ENCODE assay signal across 8 cellular contexts in genomic region chr3:185152433-185153169, GRCh38. TPM values are rescaled to one million over a fixed set of nuclear protein-coding genes. Genes with fewer than 3 reads are reported as not detected.
DNase-seq lines count a peak whose midpoint lies in the region; ATAC-seq and TF ChIP-seq lines count a peak whose summit lies in the region.

TSS of gene C3orf70 (minus strand) at chr3:185153060. CDS start at chr3:185152823, 237 bp downstream.

- no peak within 1 kb of the TSS; the same call in 1 of the 2 replicates for H3K27ac ChIP-seq in C4-2B

- H3K4me1 Mint-ChIP-seq in activated T-helper 1 cell treated with anti-CD3 and anti-CD28 coated beads, Interleukin-12 subunit alpha, Interleukin-12 subunit beta, Interleukin-2, Interleukin-4 antibody, amounts not matched to agents 30 ng/mL and 10 ng/mL and 1 ng/mL, durations not matched to agents 14 hours and 24 hours and 36 hours (ENCODE audit: low read depth), result no peaks in the 10 kb centered on the region
- H3K4me1 Mint-ChIP-seq in naive thymus-derived CD8-positive, alpha-beta T cell, result peaks cover 3 to 7% (median 5%) of the 10 kb centered on the region in 4 donors

- no peaks in the 10 kb centered on the region for H3K9me3 Mint-ChIP-seq in activated T-helper 1 cell treated with anti-CD3 and anti-CD28 coated beads, Interleukin-12 subunit alpha, Interleukin-12 subunit beta, Interleukin-2, Interleukin-4 antibody, amounts not matched to agents 30 ng/mL and 10 ng/mL and 1 ng/mL, durations not matched to agents 14 hours and 24 hours and 36 hours
- H3K9me3 Mint-ChIP-seq in naive thymus-derived CD8-positive, alpha-beta T cell, result peaks cover 0 to 1% (median 0%) of the 10 kb centered on the region in 9 donors

- H3K4me3 ChIP-seq in foreskin fibroblast (ENCODE audit: low read depth in 1 of 2, low read length in 2 of 2), result peak within 1 kb of the TSS; percentile 65 to 82

- peak within 1 kb of the TSS; percentile 81 for H3K4me3 Mint-ChIP-seq in activated T-helper 1 cell treated with anti-CD3 and anti-CD28 coated beads, Interleukin-12 subunit alpha, Interleukin-12 subunit beta, Interleukin-2, Interleukin-4 antibody, amounts not matched to agents 30 ng/mL and 10 ng/mL and 1 ng/mL, durations not matched to agents 14 hours and 24 hours and 36 hours
- peak within 1 kb of the TSS in 9 of 10 donors; percentile 68 to 88 (median 84) for H3K4me3 Mint-ChIP-seq in naive thymus-derived CD8-positive, alpha-beta T cell

- H3K27me3 Mint-ChIP-seq in activated T-helper 1 cell treated with anti-CD3 and anti-CD28 coated beads, Interleukin-12 subunit alpha, Interleukin-12 subunit beta, Interleukin-2, Interleukin-4 antibody, amounts not matched to agents 30 ng/mL and 10 ng/mL and 1 ng/mL, durations not matched to agents 14 hours and 24 hours and 36 hours (ENCODE audit: insufficient read depth), result peaks cover 44% of the 10 kb centered on the region
- peaks cover 17 to 41% (median 22%) of the 10 kb centered on the region in 5 donors for H3K27me3 Mint-ChIP-seq in naive thymus-derived CD8-positive, alpha-beta T cell

- POLR2A ChIA-PET in naive thymus-derived CD8-positive, alpha-beta T cell (lab: Charles Lee), result no interaction called here

- TF ChIP-seq CTCF in C4-2B (conservative IDR thresholded peaks at IDR 0.05) (0 out of 2 replicates have a peak, but pooled peaks have one; percentile 6), foreskin fibroblast (IDR thresholded peaks at IDR 0.05; ENCODE audit: low read depth, low read length) (no peak)

- H3K27ac Mint-ChIP-seq in activated T-helper 1 cell treated with anti-CD3 and anti-CD28 coated beads, Interleukin-12 subunit alpha, Interleukin-12 subunit beta, Interleukin-2, Interleukin-4 antibody, amounts not matched to agents 30 ng/mL and 10 ng/mL and 1 ng/mL, durations not matched to agents 14 hours and 24 hours and 36 hours, result peak within 1 kb of the TSS; percentile 53
- H3K27ac Mint-ChIP-seq in naive thymus-derived CD8-positive, alpha-beta T cell, result peak within 1 kb of the TSS in 2 of 10 donors; percentile 25 to 46

- ATAC-seq in GM18868 (IDR thresholded peaks at IDR 0.05; ENCODE audit: unreplicated experiment), result peak; percentile 46
- ATAC-seq in naive thymus-derived CD8-positive, alpha-beta T cell, result peak; percentile 79 to 80

- DNase-seq in NCI-H1105 treated with DMSO at 0.1 percent for 48 hours (lab: John Stamatoyannopoulos, UW) (peak; percentile 71), foreskin fibroblast (peak; percentile 58 to 83), ureter (ENCODE audit: low spot score) (peak; percentile 56), GOT3 (lab: John Stamatoyannopoulos, UW) (no peak)
- DNase-seq in activated T-helper 1 cell treated with anti-CD3 and anti-CD28 coated beads, Interleukin-12 subunit alpha, Interleukin-12 subunit beta, Interleukin-2, Interleukin-4 antibody, amounts not matched to agents 30 ng/mL and 10 ng/mL and 1 ng/mL, durations not matched to agents 14 hours and 24 hours and 36 hours (ENCODE audit: low spot score), result peak; percentile 12
- peak in 4 of 10 donors; percentile 5 to 23 (median 11) for DNase-seq in naive thymus-derived CD8-positive, alpha-beta T cell

- no peaks in the 10 kb centered on the region for H3K36me3 Mint-ChIP-seq in activated T-helper 1 cell treated with anti-CD3 and anti-CD28 coated beads, Interleukin-12 subunit alpha, Interleukin-12 subunit beta, Interleukin-2, Interleukin-4 antibody, amounts not matched to agents 30 ng/mL and 10 ng/mL and 1 ng/mL, durations not matched to agents 14 hours and 24 hours and 36 hours (ENCODE audit: low read depth)
- H3K36me3 Mint-ChIP-seq in naive thymus-derived CD8-positive, alpha-beta T cell, result no peaks in the 10 kb centered on the region

- intact Hi-C loops in activated T-helper 1 cell treated with anti-CD3 and anti-CD28 coated beads, Interleukin-12 subunit alpha, Interleukin-12 subunit beta, Interleukin-2, Interleukin-4 antibody, amounts not matched to agents 30 ng/mL and 10 ng/mL and 1 ng/mL, durations not matched to agents 14 hours and 24 hours and 36 hours (cut with micrococcal nuclease), result no loop called here

RNA-seq across cellular contexts. Expression of gene C3orf70, which starts in this region (rescaled TPM):
- 0.10 TPM in 2 replicates for total RNA-seq in activated T-helper 1 cell treated with anti-CD3 and anti-CD28 coated beads, Interleukin-12 subunit alpha, Interleukin-12 subunit beta, Interleukin-2, Interleukin-4 antibody, amounts not matched to agents 30 ng/mL and 10 ng/mL and 1 ng/mL, durations not matched to agents 14 hours and 24 hours and 36 hours
- total RNA-seq in naive thymus-derived CD8-positive, alpha-beta T cell, result not detected
- under 1 TPM in 1 of 3 donors, not detected in 2; 0.07 TPM for polyA plus RNA-seq in naive thymus-derived CD8-positive, alpha-beta T cell
- total RNA-seq in ureter, result 19.0 TPM

Comparison
In these comparisons a context has a peak if more than half of its experiments do, and no peak if none do; other contexts are left out.
1. RNA of gene C3orf70 (total RNA-seq): 19.0 TPM in ureter (single experiment); 0.10 TPM in activated T-helper 1 cell treated with anti-CD3 and anti-CD28 coated beads, Interleukin-12 subunit alpha, Interleukin-12 subunit beta, Interleukin-2, Interleukin-4 antibody, amounts not matched to agents 30 ng/mL and 10 ng/mL and 1 ng/mL, durations not matched to agents 14 hours and 24 hours and 36 hours and not detected in naive thymus-derived CD8-positive, alpha-beta T cell; every median in the first group is over 10 times any median in the second.
2. Peak in DNase-seq in activated T-helper 1 cell treated with anti-CD3 and anti-CD28 coated beads, Interleukin-12 subunit alpha, Interleukin-12 subunit beta, Interleukin-2, Interleukin-4 antibody, amounts not matched to agents 30 ng/mL and 10 ng/mL and 1 ng/mL, durations not matched to agents 14 hours and 24 hours and 36 hours; RNA of the gene not detected or under 1 TPM.
3. Peak in ATAC-seq in naive thymus-derived CD8-positive, alpha-beta T cell; RNA of the gene not detected or under 1 TPM.